In genomic region chr10:46525177-46525823, GRCh38 we compare ENCODE assay signal across 2 cellular contexts.
TF ChIP-seq lines count a peak whose summit lies in the region.

No MANE protein-coding gene starts in this region.

TF ChIP-seq in IMR-90, 13 proteins besides CTCF, POLR2A, EP300 and RAD21:
- TF ChIP-seq MAFK (IDR thresholded peaks at IDR 0.05; ENCODE audit: low read depth, low read length) (peak; percentile 69), BHLHE40 (IDR thresholded peaks at IDR 0.05; ENCODE audit: low read depth, low read length) (no peak), MAZ (IDR thresholded peaks at IDR 0.05; ENCODE audit: borderline replicate concordance, low read depth, low read length) (no peak), CEBPB (IDR thresholded peaks at IDR 0.05; ENCODE audit: low read depth, low read length) (no peak), FOS (IDR thresholded peaks at IDR 0.05; ENCODE audit: low read depth, low read length) (no peak), MXI1 (IDR thresholded peaks at IDR 0.05; ENCODE audit: borderline replicate concordance, low read depth, low read length) (no peak), USF2 (IDR thresholded peaks at IDR 0.05; ENCODE audit: low read depth, low read length) (no peak), SMC3 (IDR thresholded peaks at IDR 0.05; ENCODE audit: low read depth, low read length) (no peak)

TF ChIP-seq in GM12878, 131 proteins besides CTCF, POLR2A, EP300 and RAD21:
- TF ChIP-seq NBN (IDR thresholded peaks at IDR 0.05) (no peak), HDAC6 (IDR thresholded peaks at IDR 0.05; ENCODE audit: unreplicated experiment) (no peak), TCF3 (IDR thresholded peaks at IDR 0.05; ENCODE audit: borderline replicate concordance, insufficient read depth, low read depth, low read length) (0 out of 2 replicates have a peak, but pooled peaks have one; percentile 23), BCL3 (IDR thresholded peaks at IDR 0.05; ENCODE audit: borderline replicate concordance, insufficient read depth, low read depth, low read length, poor library complexity, severe bottlenecking) (peak; percentile 91), NFIC (IDR thresholded peaks at IDR 0.05; ENCODE audit: low read depth, low read length) (0 out of 2 replicates have a peak, but pooled peaks have one; percentile 27), IKZF1 (conservative IDR thresholded peaks at IDR 0.05) (no peak)
- TF ChIP-seq, protein P1, sequence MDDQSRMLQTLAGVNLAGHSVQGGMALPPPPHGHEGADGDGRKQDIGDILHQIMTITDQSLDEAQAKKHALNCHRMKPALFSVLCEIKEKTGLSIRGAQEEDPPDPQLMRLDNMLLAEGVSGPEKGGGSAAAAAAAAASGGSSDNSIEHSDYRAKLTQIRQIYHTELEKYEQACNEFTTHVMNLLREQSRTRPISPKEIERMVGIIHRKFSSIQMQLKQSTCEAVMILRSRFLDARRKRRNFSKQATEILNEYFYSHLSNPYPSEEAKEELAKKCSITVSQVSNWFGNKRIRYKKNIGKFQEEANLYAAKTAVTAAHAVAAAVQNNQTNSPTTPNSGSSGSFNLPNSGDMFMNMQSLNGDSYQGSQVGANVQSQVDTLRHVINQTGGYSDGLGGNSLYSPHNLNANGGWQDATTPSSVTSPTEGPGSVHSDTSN (IDR thresholded peaks at IDR 0.05; ENCODE audit: insufficient replicate concordance, low read depth, low read length) = peak; percentile 56
TF ChIP-seq in GM12878: peak in this region for 4.
